Comparison of ENCODE assay signal across 8 cellular contexts in genomic region chr9:12904261-12905000, GRCh38.
"Had no signal": no experiment of that assay in that cellular context is flagged by ENCODE, and none has a peak within 500 bp of the region (broad histone marks: within the 10 kb centered on the region; RNA-seq: fewer than 3 reads in every experiment).

No MANE protein-coding gene starts in this region.

- H3K27ac Mint-ChIP-seq: HFFc6, IgD-negative memory B cell had no signal

- H3K9me3 ChIP-seq: HAP-1 had no signal

- H3K4me3 Mint-ChIP-seq: HFFc6, IgD-negative memory B cell had no signal

- H3K9ac ChIP-seq: GM23248 had no signal

- DNase-seq: GM23248, GOT3, H7, HFFc6 had no signal

- FAIRE-seq: HTR-8/SVneo had no signal

- H3K4me1 ChIP-seq: HAP-1 had no signal

- H3K4me1 Mint-ChIP-seq: IgD-negative memory B cell had no signal

- H3K27ac ChIP-seq: GM23248 had no signal

- H3K4me3 ChIP-seq: GM23248, HAP-1 had no signal

- H3K27me3 Mint-ChIP-seq: IgD-negative memory B cell had no signal

- H3K36me3 ChIP-seq: HAP-1 had no signal

- H2AFZ ChIP-seq: GM23248 had no signal

- H3K9me3 Mint-ChIP-seq: HFFc6 had no signal

- ATAC-seq: HCT116 had no signal
